Comparison of ENCODE assay signal across 16 cellular contexts in genomic region chr15:85496146-85496545, GRCh38.
A peak's percentile ranks its signal among the peaks of the same experiment; 100 is the strongest.
DNase-seq lines count a peak whose midpoint lies in the region; FAIRE-seq and TF ChIP-seq lines count a peak whose summit lies in the region.
"Had no signal": no experiment of that assay in that cellular context is flagged by ENCODE, and none has a peak within 500 bp of the region (broad histone marks: within the 10 kb centered on the region; RNA-seq: fewer than 3 reads in every experiment).

No MANE protein-coding gene starts in this region.

- H3K27me3 ChIP-seq in BE2C (no peaks in the 10 kb centered on the region), endodermal cell (ENCODE audit: control insufficient read depth, insufficient read depth, low read length, poor library complexity, severe bottlenecking) (no peaks in the 10 kb centered on the region), MG63 (no peaks in the 10 kb centered on the region)

- TF ChIP-seq CTCF in BE2C (IDR thresholded peaks at IDR 0.05; ENCODE audit: low read depth, low read length) (no peak), endodermal cell (conservative IDR thresholded peaks at IDR 0.05) (no peak), nephron (IDR thresholded peaks at IDR 0.05; ENCODE audit: unreplicated experiment in 3 of 3) (no peak)

- DNase-seq in BE2C = peak; percentile 44
- DNase-seq in GM19239 (ENCODE audit: insufficient read length, low spot score) = no peak
- no peak for DNase-seq in endodermal cell
- no peak for DNase-seq in MG63
- DNase-seq in activated CD8-positive, alpha-beta memory T cell treated with anti-CD3 and anti-CD28 coated beads, Interleukin-2, amount 50 U/mL, for 4 hours = no peak
- DNase-seq in head of caudate nucleus = no peak
- DNase-seq: ACHN; AML-193; CD4-positive, alpha-beta T cell; NCI-H1930; NCI-H2171 treated with DMSO at 0.1 percent for 48 hours; NCI-H446 treated with DMSO at 0.1 percent for 48 hours; PC-9 had no signal

- H3K4me3 ChIP-seq in BE2C (ENCODE audit: low read depth, low read length) = peak overlapping the region; percentile 34
- H3K4me3 ChIP-seq in endodermal cell (ENCODE audit: low read length) = peak overlapping the region; percentile 55
- no peak overlapping the region for H3K4me3 ChIP-seq in MG63
- H3K4me3 ChIP-seq: HAP-1, PC-9 had no signal

- peak; percentile 47 for FAIRE-seq in GM19239 (lab: Jason Lieb, UNC)

- H3K4me1 Mint-ChIP-seq in endodermal cell (peaks cover 71% of the 10 kb centered on the region), nephron (peaks cover 79% of the 10 kb centered on the region)

- H3K36me3 ChIP-seq in BE2C = no peaks in the 10 kb centered on the region
- H3K36me3 ChIP-seq in endodermal cell (ENCODE audit: control insufficient read depth, insufficient read depth, low read length) = peaks cover 6% of the 10 kb centered on the region
- H3K36me3 ChIP-seq in MG63 = no peaks in the 10 kb centered on the region
- H3K36me3 ChIP-seq: HAP-1 had no signal

- H3K9me3 Mint-ChIP-seq in endodermal cell = no peaks in the 10 kb centered on the region
- no peaks in the 10 kb centered on the region for H3K9me3 Mint-ChIP-seq in nephron
- H3K9me3 Mint-ChIP-seq: CD4-positive, alpha-beta T cell; IgD-negative memory B cell had no signal

- WGBS in endodermal cell (ENCODE audit: insufficient coverage in 1 of 2, insufficient read length in 1 of 2), 2 experiments = 83 to 84% methylated on average over 7 to 8 of the region's 8 CpGs

- H3K9ac ChIP-seq in endodermal cell (ENCODE audit: extremely low read depth, low read length, poor library complexity, severe bottlenecking) = no peak overlapping the region

- no peak overlapping the region for H3K27ac ChIP-seq in endodermal cell (ENCODE audit: low read depth, low read length)

- intact Hi-C loops in head of caudate nucleus (cut with DNase I) = no loop called here

- no peaks in the 10 kb centered on the region for H3K27me3 Mint-ChIP-seq in endodermal cell (ENCODE audit: insufficient read depth)
- H3K27me3 Mint-ChIP-seq in nephron (ENCODE audit: low read depth) = no peaks in the 10 kb centered on the region
- H3K27me3 Mint-ChIP-seq: CD4-positive, alpha-beta T cell; IgD-negative memory B cell had no signal

- H3K36me3 Mint-ChIP-seq in endodermal cell (ENCODE audit: low read depth) (no peaks in the 10 kb centered on the region), nephron (ENCODE audit: low read depth) (no peaks in the 10 kb centered on the region)

- H3K4me3 Mint-ChIP-seq in endodermal cell (no peak overlapping the region), nephron (no peak overlapping the region)
- H3K4me3 Mint-ChIP-seq: CD4-positive, alpha-beta T cell; IgD-negative memory B cell had no signal

- H3K27ac Mint-ChIP-seq in endodermal cell = no peak overlapping the region
- H3K27ac Mint-ChIP-seq in nephron = peak overlapping the region; percentile 70 to 95 (median 90)
- H3K27ac Mint-ChIP-seq: CD4-positive, alpha-beta T cell had no signal

- no peaks in the 10 kb centered on the region for H3K9me3 ChIP-seq in BE2C
- no peaks in the 10 kb centered on the region for H3K9me3 ChIP-seq in endodermal cell (ENCODE audit: control insufficient read depth, low read length)
- no peaks in the 10 kb centered on the region for H3K9me3 ChIP-seq in MG63
- H3K9me3 ChIP-seq: HAP-1 had no signal

- H3K4me1 ChIP-seq in BE2C (peaks cover 58% of the 10 kb centered on the region), endodermal cell (ENCODE audit: control insufficient read depth, insufficient read depth, low read length) (peaks cover 27% of the 10 kb centered on the region)
